In genomic region chr3:76824658-76825310, GRCh38 we compare ENCODE assay signal across 21 cellular contexts.
"Had no signal": no experiment of that assay in that cellular context is flagged by ENCODE, and none has a peak within 500 bp of the region (broad histone marks: within the 10 kb centered on the region; RNA-seq: fewer than 3 reads in every experiment).

No MANE protein-coding gene starts in this region.

- DNase-seq: activated CD4-positive, CD25-positive, alpha-beta regulatory T cell treated with anti-CD3 and anti-CD28 coated beads, Interleukin-2, amount 50 U/mL, for 72 hours; activated naive CD4-positive, alpha-beta T cell treated with anti-CD3 and anti-CD28 coated beads for 36 hours; activated naive CD8-positive, alpha-beta T cell treated with anti-CD3 and anti-CD28 coated beads, Interleukin-2, amount 50 U/mL, for 24 hours; activated T-cell treated with anti-CD3 and anti-CD28 coated beads for 4 hours; aorta; cortex of kidney; effector CD8-positive, alpha-beta T cell; foreskin melanocyte; heart left ventricle; natural killer cell; nucleus accumbens; stimulated activated CD4-positive, alpha-beta T cell treated with anti-CD3 and anti-CD28 coated beads, Interleukin-15, amount 100 ng/mL, for 24 hours; stimulated activated CD4-positive, alpha-beta T cell treated with anti-CD3 and anti-CD28 coated beads, Interleukin-4, amount 100 ng/mL, for 1 hour; stimulated activated naive CD4-positive, alpha-beta T cell; substantia nigra; T-helper 2 cell; transverse colon had no signal

- H3K36me3 ChIP-seq: heart left ventricle, left lung, right atrium auricular region, transverse colon had no signal

- H3K27me3 ChIP-seq: heart left ventricle, left lung, right atrium auricular region, transverse colon had no signal

- H3K27me3 Mint-ChIP-seq: activated naive CD8-positive, alpha-beta T cell treated with anti-CD3 and anti-CD28 coated beads, Interleukin-2, amount 50 U/mL, for 24 hours; activated T-helper 17 cell treated with anti-CD3 and anti-CD28 coated beads, Interleukin-2, amount 50 U/mL, for 72 hours had no signal

- H3K4me3 ChIP-seq: heart left ventricle, left lung, right atrium auricular region, skin epidermis, transverse colon had no signal

- H3K4me1 ChIP-seq: heart left ventricle, left lung, right atrium auricular region had no signal

- H3K4me1 Mint-ChIP-seq: activated naive CD8-positive, alpha-beta T cell treated with anti-CD3 and anti-CD28 coated beads, Interleukin-2, amount 50 U/mL, for 24 hours; activated T-helper 17 cell treated with anti-CD3 and anti-CD28 coated beads, Interleukin-2, amount 50 U/mL, for 72 hours; natural killer cell had no signal

- H3K27ac ChIP-seq: heart left ventricle, left lung, right atrium auricular region, skin epidermis, transverse colon had no signal

- H3K36me3 Mint-ChIP-seq: natural killer cell had no signal

- H3K27ac Mint-ChIP-seq: activated naive CD4-positive, alpha-beta T cell treated with anti-CD3 and anti-CD28 coated beads for 36 hours; activated naive CD8-positive, alpha-beta T cell treated with anti-CD3 and anti-CD28 coated beads, Interleukin-2, amount 50 U/mL, for 24 hours; activated T-helper 17 cell treated with anti-CD3 and anti-CD28 coated beads, Interleukin-2, amount 50 U/mL, for 72 hours; natural killer cell had no signal

- H3K9me3 ChIP-seq: right atrium auricular region, transverse colon had no signal

- ATAC-seq: activated naive CD8-positive, alpha-beta T cell treated with anti-CD3 and anti-CD28 coated beads, Interleukin-2, amount 50 U/mL, for 24 hours; activated T-helper 17 cell treated with anti-CD3 and anti-CD28 coated beads, Interleukin-2, amount 50 U/mL, for 72 hours; heart left ventricle; left lung; natural killer cell had no signal

- H3K4me3 Mint-ChIP-seq: activated naive CD4-positive, alpha-beta T cell treated with anti-CD3 and anti-CD28 coated beads for 36 hours; activated naive CD8-positive, alpha-beta T cell treated with anti-CD3 and anti-CD28 coated beads, Interleukin-2, amount 50 U/mL, for 24 hours; activated T-helper 17 cell treated with anti-CD3 and anti-CD28 coated beads, Interleukin-2, amount 50 U/mL, for 72 hours; natural killer cell had no signal
